ENCODE assay signal across 22 cellular contexts in genomic region chr5:79031481-79031867, GRCh38. TPM values are rescaled to one million over a fixed set of nuclear protein-coding genes. Genes with fewer than 3 reads are reported as not detected.
"Had no signal": no experiment of that assay in that cellular context is flagged by ENCODE, and none has a peak within 500 bp of the region (broad histone marks: within the 10 kb centered on the region; RNA-seq: fewer than 3 reads in every experiment).

No MANE protein-coding gene starts in this region.

- H3K27me3 ChIP-seq: left lung, pancreas, tibial nerve, uterus had no signal

- H3K36me3 ChIP-seq: left lung, pancreas, prostate gland, tibial nerve, uterus had no signal

- H3K4me3 ChIP-seq: left lung, lung, mucosa of descending colon, pancreas, prostate gland, skin epidermis, tibial nerve, uterus had no signal

- FAIRE-seq: pancreas had no signal

- H3K9me3 ChIP-seq: left lung, mucosa of descending colon, pancreas, prostate gland, tibial nerve, uterus had no signal

- ATAC-seq: left cardiac atrium; left lung; mucosa of descending colon; naive thymus-derived CD4-positive, alpha-beta T cell; natural killer cell treated with Interleukin-12 subunit alpha and Interleukin-12 subunit beta and Interleukin-15 and Interleukin-18, amount 100 ng/mL, for 72 hours; sciatic nerve had no signal

- DNase-seq: islet precursor cell; left cardiac atrium; left lung; midbrain; mucosa of descending colon; naive thymus-derived CD4-positive, alpha-beta T cell; nucleus accumbens; pancreas; posterior cingulate gyrus; stimulated activated CD4-positive, alpha-beta T cell treated with anti-CD3 and anti-CD28 coated beads, Interleukin-12 subunit alpha, Interleukin-12 subunit beta, amount 100 ng/mL, for 4 hours; stimulated activated CD4-positive, alpha-beta T cell treated with anti-CD3 and anti-CD28 coated beads, Interleukin-15, amount 100 ng/mL, for 24 hours; stimulated activated CD4-positive, alpha-beta T cell treated with anti-CD3 and anti-CD28 coated beads, Interleukin-2, amount 100 ng/mL, for 24 hours; stimulated activated CD4-positive, alpha-beta T cell treated with anti-CD3 and anti-CD28 coated beads, Interleukin-4, amount 100 ng/mL, for 1 hour; stimulated activated naive CD4-positive, alpha-beta T cell; uterus had no signal

- H3K4me1 ChIP-seq: left lung, pancreas, prostate gland, tibial nerve, uterus had no signal

- H3K27ac ChIP-seq: left lung, pancreas, prostate gland, tibial nerve, uterus had no signal

RNA-seq across cellular contexts. Expression of gene DMGDH, which starts 38.0 kb away (rescaled TPM):
- total RNA-seq: neural crest cell had no signal

RNA-seq across cellular contexts. Expression of gene BHMT2, which starts 38.1 kb away (rescaled TPM):
- total RNA-seq: naive thymus-derived CD4-positive, alpha-beta T cell; natural killer cell treated with Interleukin-12 subunit alpha and Interleukin-12 subunit beta and Interleukin-15 and Interleukin-18, amount 100 ng/mL, for 72 hours; neural crest cell had no signal
- polyA plus RNA-seq: naive thymus-derived CD4-positive, alpha-beta T cell had no signal
